In genomic region chr7:70210200-70210960, GRCh38 we compare ENCODE assay signal across 14 cellular contexts.
DNase-seq lines count a peak whose midpoint lies in the region; ATAC-seq and TF ChIP-seq lines count a peak whose summit lies in the region.
"Had no signal": no experiment of that assay in that cellular context is flagged by ENCODE, and none has a peak within 500 bp of the region (broad histone marks: within the 10 kb centered on the region; RNA-seq: fewer than 3 reads in every experiment).

No MANE protein-coding gene starts in this region.

- H3K27ac ChIP-seq in HEK293 (ENCODE audit: extremely low read depth, low read depth, low read length) = no peak overlapping the region
- peak overlapping the region; percentile 16 for H3K27ac ChIP-seq in endodermal cell (ENCODE audit: low read depth, low read length)
- H3K27ac ChIP-seq: A549 had no signal

- H3K36me3 ChIP-seq in Caco-2 (ENCODE audit: control insufficient read depth, insufficient read depth, low read length) (no peaks in the 10 kb centered on the region), HEK293 (ENCODE audit: control insufficient read depth in 2 of 2, insufficient read depth in 1 of 2, low read length in 2 of 2) (no peaks in the 10 kb centered on the region), endodermal cell (ENCODE audit: control insufficient read depth, insufficient read depth, low read length) (no peaks in the 10 kb centered on the region)

- H3K9ac ChIP-seq in endodermal cell (ENCODE audit: extremely low read depth, low read length, poor library complexity, severe bottlenecking) = no peak overlapping the region

- H3K27me3 Mint-ChIP-seq in Caco-2 (ENCODE audit: insufficient read depth, unreplicated experiment) (no peaks in the 10 kb centered on the region), endodermal cell (ENCODE audit: insufficient read depth) (no peaks in the 10 kb centered on the region), mesothelial cell of epicardium (ENCODE audit: low read depth) (no peaks in the 10 kb centered on the region)

- H3K4me3 Mint-ChIP-seq in Caco-2 (ENCODE audit: unreplicated experiment) (no peak overlapping the region), endodermal cell (no peak overlapping the region), mesothelial cell of epicardium (no peak overlapping the region)
- H3K4me3 Mint-ChIP-seq: CD14-positive monocyte; CD8-positive, alpha-beta T cell; GM23338 had no signal

- H3K9me3 Mint-ChIP-seq in Caco-2 (ENCODE audit: unreplicated experiment) (no peaks in the 10 kb centered on the region), endodermal cell (no peaks in the 10 kb centered on the region), mesothelial cell of epicardium (no peaks in the 10 kb centered on the region)
- H3K9me3 Mint-ChIP-seq: CD8-positive, alpha-beta T cell; GM23338 had no signal

- TF ChIP-seq CTCF in Caco-2 (IDR thresholded peaks at IDR 0.05; ENCODE audit: insufficient read depth in 1 of 2, low read depth in 1 of 2, low read length in 1 of 2, severe bottlenecking in 1 of 2, unreplicated experiment in 1 of 2) (no peak), HEK293 (tag by site-specific recombination; IDR thresholded peaks at IDR 0.05) (no peak), endodermal cell (conservative IDR thresholded peaks at IDR 0.05) (no peak), mesothelial cell of epicardium (IDR thresholded peaks at IDR 0.05; ENCODE audit: unreplicated experiment) (no peak)

- no peak for ATAC-seq in HG02981 (IDR thresholded peaks at IDR 0.05; ENCODE audit: unreplicated experiment)
- ATAC-seq: A549; CD8-positive, alpha-beta T cell; GM23338; K562 had no signal

- H3K4me1 ChIP-seq in Caco-2 = peaks cover 90% of the 10 kb centered on the region
- H3K4me1 ChIP-seq in HEK293 (ENCODE audit: control insufficient read depth, insufficient read depth, low read length) = peaks cover 10% of the 10 kb centered on the region; the same call in 1 of the 2 replicates
- peaks cover 7% of the 10 kb centered on the region for H3K4me1 ChIP-seq in endodermal cell (ENCODE audit: control insufficient read depth, insufficient read depth, low read length)

- no peaks in the 10 kb centered on the region for H3K27me3 ChIP-seq in Caco-2 (replicated peaks; ENCODE audit: control insufficient read depth, insufficient read depth, low read length)
- no peaks in the 10 kb centered on the region for H3K27me3 ChIP-seq in endodermal cell (ENCODE audit: control insufficient read depth, insufficient read depth, low read length, poor library complexity, severe bottlenecking)

- WGBS in endodermal cell (ENCODE audit: insufficient coverage in 1 of 2, insufficient read length in 1 of 2), 2 experiments = 85 to 94% methylated on average over 2 to 6 of the region's 6 CpGs

- no TSS peak for BruUV-seq in Caco-2 (replicated peaks; lab: Mats Ljungman, UMichigan)

- POLR2A ChIA-PET in Caco-2 (lab: Charles Lee) = no interaction called here
- POLR2A ChIA-PET in HEK293 (lab: Yijun Ruan, JAX) = no interaction called here

- H3K27ac Mint-ChIP-seq in Caco-2 (ENCODE audit: unreplicated experiment) (peak overlapping the region; percentile 65), endodermal cell (no peak overlapping the region), mesothelial cell of epicardium (no peak overlapping the region)
- H3K27ac Mint-ChIP-seq: CD14-positive monocyte; CD8-positive, alpha-beta T cell; GM23338 had no signal

- H3K4me3 ChIP-seq in Caco-2 (ENCODE audit: low read depth, low read length) (no peak overlapping the region), HEK293 (ENCODE audit: low read depth, low read length) (no peak overlapping the region), endodermal cell (ENCODE audit: low read length) (no peak overlapping the region)
- H3K4me3 ChIP-seq: A549, GM23338, K562 had no signal

- H3K4me1 Mint-ChIP-seq in Caco-2 (ENCODE audit: low read depth, unreplicated experiment) (peaks cover 23% of the 10 kb centered on the region), endodermal cell (no peaks in the 10 kb centered on the region), mesothelial cell of epicardium (peaks cover 13% of the 10 kb centered on the region)
- H3K4me1 Mint-ChIP-seq: GM23338 had no signal

- H3K9me3 ChIP-seq in Caco-2 (no peaks in the 10 kb centered on the region), HEK293 (ENCODE audit: control insufficient read depth, insufficient read depth, low read depth, low read length) (no peaks in the 10 kb centered on the region), endodermal cell (ENCODE audit: control insufficient read depth, low read length) (no peaks in the 10 kb centered on the region)
- H3K9me3 ChIP-seq: A549 had no signal

- CTCF ChIA-PET in Caco-2 (lab: Charles Lee) (no interaction called here), HEK293 (lab: Yijun Ruan, JAX) (interaction anchor here (0.6 kb wide), 2 partner anchors 17 to 23 kb away, joined by 3 read pairs; no protein-coding TSS in a partner anchor)

- H3K36me3 Mint-ChIP-seq in Caco-2 (ENCODE audit: insufficient read depth, unreplicated experiment) (no peaks in the 10 kb centered on the region), endodermal cell (ENCODE audit: low read depth) (peaks cover 5% of the 10 kb centered on the region), mesothelial cell of epicardium (no peaks in the 10 kb centered on the region)
- H3K36me3 Mint-ChIP-seq: CD14-positive monocyte; CD8-positive, alpha-beta T cell had no signal

- no peak for DNase-seq in Caco-2
- DNase-seq in SK-N-DZ (ENCODE audit: low spot score) = peak; percentile 71
- no peak for DNase-seq in endodermal cell
- DNase-seq in Kasumi-1 (lab: John Stamatoyannopoulos, UW) = no peak
- no peak for DNase-seq in mesothelial cell of epicardium (ENCODE audit: low spot score in 2 of 2, unreplicated experiment in 2 of 2)
- DNase-seq: CD8-positive, alpha-beta T cell; COR-L47; H7 had no signal

- intact Hi-C loops in Caco-2 (cut with micrococcal nuclease; ENCODE audit: unreplicated experiment) = loop anchor here (10.0 kb wide), 1 partner anchor 94 kb away; no protein-coding TSS in a partner anchor

TF ChIP-seq in HEK293, 187 proteins besides CTCF, POLR2A, EP300 and RAD21:
- TF ChIP-seq PRDM6 (tag by site-specific recombination; IDR thresholded peaks at IDR 0.05) = peak; percentile 45; the same call in 1 of the 2 replicates
- TF ChIP-seq, protein P1, sequence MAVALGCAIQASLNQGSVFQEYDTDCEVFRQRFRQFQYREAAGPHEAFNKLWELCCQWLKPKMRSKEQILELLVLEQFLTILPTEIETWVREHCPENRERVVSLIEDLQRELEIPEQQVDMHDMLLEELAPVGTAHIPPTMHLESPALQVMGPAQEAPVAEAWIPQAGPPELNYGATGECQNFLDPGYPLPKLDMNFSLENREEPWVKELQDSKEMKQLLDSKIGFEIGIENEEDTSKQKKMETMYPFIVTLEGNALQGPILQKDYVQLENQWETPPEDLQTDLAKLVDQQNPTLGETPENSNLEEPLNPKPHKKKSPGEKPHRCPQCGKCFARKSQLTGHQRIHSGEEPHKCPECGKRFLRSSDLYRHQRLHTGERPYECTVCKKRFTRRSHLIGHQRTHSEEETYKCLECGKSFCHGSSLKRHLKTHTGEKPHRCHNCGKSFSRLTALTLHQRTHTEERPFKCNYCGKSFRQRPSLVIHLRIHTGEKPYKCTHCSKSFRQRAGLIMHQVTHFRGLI (tag by site-specific recombination; IDR thresholded peaks at IDR 0.05) = peak; percentile 60; the same call in 1 of the 2 replicates
- TF ChIP-seq ZFHX2 (tag by site-specific recombination; conservative IDR thresholded peaks at IDR 0.05) = no peak
TF ChIP-seq in HEK293: peak in this region for 2.
